ENCODE assay signal across 26 cellular contexts in genomic region chr16:15775663-15776304, GRCh38.
DNase-seq lines count a peak whose midpoint lies in the region; ATAC-seq, FAIRE-seq and TF ChIP-seq lines count a peak whose summit lies in the region.
"Had no signal": no experiment of that assay in that cellular context is flagged by ENCODE, and none has a peak within 500 bp of the region (broad histone marks: within the 10 kb centered on the region; RNA-seq: fewer than 3 reads in every experiment).

No MANE protein-coding gene starts in this region.

- no peaks in the 10 kb centered on the region for H3K9me2 ChIP-seq in GM23338 (ENCODE audit: insufficient read depth)

- no peak for FAIRE-seq in kidney (lab: Jason Lieb, UNC)
- FAIRE-seq: astrocyte, urothelium cell line had no signal

- ATAC-seq in GM23338: no peak
- no peak for ATAC-seq in HG03354 (IDR thresholded peaks at IDR 0.05; ENCODE audit: poor library complexity, severe bottlenecking, unreplicated experiment)
- ATAC-seq: activated CD8-positive, alpha-beta T cell treated with anti-CD3 and anti-CD28 coated beads for 36 hours; lower lobe of right lung; right lobe of liver; SK-N-SH treated with all-trans-retinoic acid at 6 μM for 48 hours had no signal

- H3K4me3 Mint-ChIP-seq in GM23338 (no peak overlapping the region), CD14-positive monocyte (no peak overlapping the region)
- H3K4me3 Mint-ChIP-seq: activated CD8-positive, alpha-beta T cell treated with anti-CD3 and anti-CD28 coated beads for 36 hours; activated naive CD8-positive, alpha-beta T cell; CD8-positive, alpha-beta memory T cell; nephron progenitor cell; stimulated activated naive B cell treated with anti-CD40 and anti-IgM and Interleukin-4, amounts not matched to agents 10 μg/mL and 1 μg/mL and 100 μg/mL, for 72 hours had no signal

- intact Hi-C loops in kidney (cut with DNase I) (no loop called here), uterus (cut with DNase I; ENCODE audit: low total_unique reads) (loop anchor here (10.0 kb wide), 1 partner anchor 349 kb away; no protein-coding TSS in a partner anchor), CD14-positive monocyte (cut with micrococcal nuclease) (no loop called here)

- H3K4me3 ChIP-seq in GM23338 (no peak overlapping the region), brain microvascular endothelial cell (ENCODE audit: low read depth, low read length) (no peak overlapping the region), kidney (ENCODE audit: low read length in 2 of 2) (no peak overlapping the region), uterus (no peak overlapping the region)
- H3K4me3 ChIP-seq: lower lobe of right lung, right lobe of liver, suprapubic skin had no signal

- DNase-seq in GM23338 (ENCODE audit: low spot score): no peak
- DNase-seq in brain microvascular endothelial cell: peak; percentile 4
- DNase-seq in kidney: peak; percentile 37
- peak in 1 of 2 donors; percentile 52 for DNase-seq in uterus
- DNase-seq in activated gamma-delta T cell treated with Interleukin-2 at 50 U/mL for 16 hours: no peak
- DNase-seq in CD14-positive monocyte (ENCODE audit: low spot score): no peak
- DNase-seq: activated CD8-positive, alpha-beta T cell treated with anti-CD3 and anti-CD28 coated beads for 36 hours; activated T-cell treated with anti-CD3 and anti-CD28 coated beads for 4 hours; CD8-positive, alpha-beta memory T cell; central memory CD4-positive, alpha-beta T cell; head of caudate nucleus; kidney glomerular epithelial cell; lower lobe of right lung; NCI-H2171; nephron progenitor cell; posterior cingulate gyrus; right lobe of liver; stimulated activated CD4-positive, alpha-beta T cell treated with anti-CD3 and anti-CD28 coated beads, Interleukin-15, amount 100 ng/mL, for 24 hours; stimulated activated naive B cell treated with anti-CD40 and anti-IgM and Interleukin-4, amounts not matched to agents 10 μg/mL and 1 μg/mL and 100 μg/mL, for 72 hours had no signal

- no peak overlapping the region for H3K9ac ChIP-seq in kidney (ENCODE audit: low read length in 2 of 2)
- H3K9ac ChIP-seq: KMS-11 had no signal

- no peaks in the 10 kb centered on the region for H3F3A ChIP-seq in GM23338 (replicated peaks; ENCODE audit: low read depth)

- H3K4me1 Mint-ChIP-seq in GM23338 (peaks cover 8% of the 10 kb centered on the region), CD14-positive monocyte (no peaks in the 10 kb centered on the region)
- H3K4me1 Mint-ChIP-seq: CD8-positive, alpha-beta memory T cell; nephron progenitor cell; stimulated activated naive B cell treated with anti-CD40 and anti-IgM and Interleukin-4, amounts not matched to agents 10 μg/mL and 1 μg/mL and 100 μg/mL, for 72 hours had no signal

- H3K27ac ChIP-seq in GM23338 (ENCODE audit: low read depth) (no peak overlapping the region), brain microvascular endothelial cell (no peak overlapping the region), kidney (ENCODE audit: low read depth in 2 of 2, low read length in 2 of 2) (no peak overlapping the region), uterus (peak overlapping the region; percentile 9 to 29)
- H3K27ac ChIP-seq: KMS-11, lower lobe of right lung, right lobe of liver, suprapubic skin had no signal

- H3K27me3 ChIP-seq in GM23338 (ENCODE audit: insufficient read depth) (no peaks in the 10 kb centered on the region), brain microvascular endothelial cell (replicated peaks) (peaks cover 4% of the 10 kb centered on the region), uterus (no peaks in the 10 kb centered on the region)
- H3K27me3 ChIP-seq: right lobe of liver, suprapubic skin had no signal

- no peaks in the 10 kb centered on the region for H3K79me2 ChIP-seq in GM23338 (replicated peaks; ENCODE audit: insufficient read depth)

- H3K9me3 Mint-ChIP-seq in GM23338: no peaks in the 10 kb centered on the region
- no peaks in the 10 kb centered on the region for H3K9me3 Mint-ChIP-seq in CD14-positive monocyte
- H3K9me3 Mint-ChIP-seq: activated CD8-positive, alpha-beta T cell treated with anti-CD3 and anti-CD28 coated beads for 36 hours; CD8-positive, alpha-beta memory T cell; nephron progenitor cell; stimulated activated naive B cell treated with anti-CD40 and anti-IgM and Interleukin-4, amounts not matched to agents 10 μg/mL and 1 μg/mL and 100 μg/mL, for 72 hours had no signal

- TF ChIP-seq CTCF in GM23338 (conservative IDR thresholded peaks at IDR 0.05; ENCODE audit: low read depth in 2 of 2) (no peak), brain microvascular endothelial cell (IDR thresholded peaks at IDR 0.05; ENCODE audit: low read depth, low read length, missing control alignments) (no peak), kidney (IDR thresholded peaks at IDR 0.05; ENCODE audit: borderline replicate concordance, extremely low read depth, insufficient read depth) (no peak), uterus (IDR thresholded peaks at IDR 0.05) (no peak), CD14-positive monocyte (IDR thresholded peaks at IDR 0.05) (no peak)

- in situ Hi-C loops in brain microvascular endothelial cell (cut with HindIII; ENCODE audit: low pct_ligation_motif_present, low sequenced_read_pairs): no loop called here

- H4K20me1 ChIP-seq in GM23338 (replicated peaks; ENCODE audit: insufficient read depth): no peaks in the 10 kb centered on the region

- H3K36me3 ChIP-seq in GM23338 (ENCODE audit: insufficient read depth): no peaks in the 10 kb centered on the region
- no peaks in the 10 kb centered on the region for H3K36me3 ChIP-seq in brain microvascular endothelial cell (replicated peaks)
- no peaks in the 10 kb centered on the region for H3K36me3 ChIP-seq in kidney (ENCODE audit: control insufficient read depth in 1 of 2, insufficient read depth in 2 of 2, low read length in 2 of 2)
- H3K36me3 ChIP-seq in uterus: no peaks in the 10 kb centered on the region
- H3K36me3 ChIP-seq: lower lobe of right lung, right lobe of liver, suprapubic skin had no signal

- peaks cover 5% of the 10 kb centered on the region for H3K27me3 Mint-ChIP-seq in GM23338 (ENCODE audit: insufficient read depth, low read depth, poor library complexity)
- peaks cover 2 to 6% (median 4%) of the 10 kb centered on the region in 3 donors for H3K27me3 Mint-ChIP-seq in CD14-positive monocyte (ENCODE audit: low read depth in 3 of 3)
- H3K27me3 Mint-ChIP-seq: activated CD8-positive, alpha-beta T cell treated with anti-CD3 and anti-CD28 coated beads for 36 hours had no signal

- no peak for TF ChIP-seq POLR2A in uterus (IDR thresholded peaks at IDR 0.05)

- H3K27ac Mint-ChIP-seq in GM23338 (no peak overlapping the region), CD14-positive monocyte (peak overlapping the region in 1 of 7 donors; percentile 12)
- H3K27ac Mint-ChIP-seq: activated CD8-positive, alpha-beta T cell treated with anti-CD3 and anti-CD28 coated beads for 36 hours; activated naive CD8-positive, alpha-beta T cell; CD8-positive, alpha-beta memory T cell; nephron progenitor cell; stimulated activated naive B cell treated with anti-CD40 and anti-IgM and Interleukin-4, amounts not matched to agents 10 μg/mL and 1 μg/mL and 100 μg/mL, for 72 hours had no signal

- H2AFZ ChIP-seq in GM23338: 0 out of 2 replicates have a peak overlapping the region, but pooled peaks have one; percentile 7

- no peaks in the 10 kb centered on the region for H3K4me1 ChIP-seq in GM23338 (ENCODE audit: insufficient read depth)
- no peaks in the 10 kb centered on the region for H3K4me1 ChIP-seq in kidney (ENCODE audit: control insufficient read depth in 1 of 2, insufficient read depth in 1 of 2, low read depth in 1 of 2, low read length in 2 of 2)
- peaks cover 0 to 7% of the 10 kb centered on the region in 2 donors for H3K4me1 ChIP-seq in uterus
- H3K4me1 ChIP-seq: lower lobe of right lung, right lobe of liver, suprapubic skin had no signal

- H3K9me3 ChIP-seq in kidney (ENCODE audit: control insufficient read depth in 1 of 2, low read length in 2 of 2) (no peaks in the 10 kb centered on the region), uterus (no peaks in the 10 kb centered on the region)
- H3K9me3 ChIP-seq: lower lobe of right lung, right lobe of liver, suprapubic skin had no signal

- no peak overlapping the region for H3K4me2 ChIP-seq in GM23338
- H3K4me2 ChIP-seq: KMS-11 had no signal

- no peaks in the 10 kb centered on the region for H3K36me3 Mint-ChIP-seq in GM23338 (ENCODE audit: low read depth)
- no peaks in the 10 kb centered on the region for H3K36me3 Mint-ChIP-seq in CD14-positive monocyte
- H3K36me3 Mint-ChIP-seq: activated naive CD8-positive, alpha-beta T cell; CD8-positive, alpha-beta memory T cell; stimulated activated naive B cell treated with anti-CD40 and anti-IgM and Interleukin-4, amounts not matched to agents 10 μg/mL and 1 μg/mL and 100 μg/mL, for 72 hours had no signal

TF ChIP-seq in GM23338, 12 proteins besides CTCF, POLR2A, EP300 and RAD21 (continues in another document):
- no peak for TF ChIP-seq REST (IDR thresholded peaks at IDR 0.05; ENCODE audit: unreplicated experiment)
- TF ChIP-seq ZNF114 (CRISPR knock-in tag; IDR thresholded peaks at IDR 0.05): no peak

Comparison
In these comparisons a context has a peak if more than half of its experiments do, and no peak if none do; other contexts are left out.
1. DNase-seq: peak in brain microvascular endothelial cell (single experiment) and kidney (single experiment); none in GM23338 (single experiment), activated gamma-delta T cell treated with Interleukin-2 at 50 U/mL for 16 hours (single experiment) and CD14-positive monocyte (single experiment).
2. H3K27ac ChIP-seq: peak in uterus (2 of 2); none in GM23338 (single experiment), brain microvascular endothelial cell (single experiment) and kidney (0 of 2).